ENCODE assay signal across 9 cellular contexts in the genomic region with DNA sequence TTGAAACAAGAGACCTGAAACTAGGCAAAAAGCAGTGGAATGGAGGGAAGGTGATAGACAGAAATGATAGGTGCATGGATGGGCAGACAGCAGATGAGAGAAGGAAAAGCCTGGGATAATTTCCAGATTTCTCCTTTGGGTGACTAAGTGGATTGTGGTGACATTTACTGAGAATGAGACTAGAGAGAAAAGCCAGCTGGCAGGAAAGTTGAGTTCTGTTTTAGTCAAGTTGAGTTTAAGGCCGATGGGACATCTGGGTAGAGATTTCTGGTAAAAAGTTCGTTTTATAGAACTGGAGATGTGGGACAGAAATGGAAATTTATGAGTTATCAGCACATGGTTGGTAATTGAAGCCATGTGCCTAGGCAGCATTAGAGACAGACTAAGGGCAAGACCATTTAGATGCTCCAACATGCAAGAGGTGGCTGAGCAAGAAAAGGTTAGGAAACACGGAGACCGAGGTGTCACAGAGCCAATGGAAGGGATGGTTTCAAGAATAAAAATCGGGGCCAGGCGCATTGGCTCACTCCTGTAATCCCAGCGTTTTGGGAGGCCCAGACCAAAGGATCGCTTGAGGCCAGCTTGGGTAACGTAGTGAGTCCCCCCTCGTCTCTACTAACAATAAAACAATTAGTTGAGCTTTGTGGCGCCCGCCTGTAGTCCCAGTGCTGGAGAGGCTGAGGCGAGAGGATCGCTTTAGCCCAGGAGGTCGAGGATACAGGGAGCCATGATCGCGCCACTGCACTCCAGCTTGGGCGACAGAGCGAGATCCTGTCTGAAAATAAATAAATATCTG.
A peak's percentile ranks its signal among the peaks of the same experiment; 100 is the strongest.
DNase-seq lines count a peak whose midpoint lies in the region; ATAC-seq and TF ChIP-seq lines count a peak whose summit lies in the region.
"Had no signal": no experiment of that assay in that cellular context is flagged by ENCODE, and none has a peak within 500 bp of the region (broad histone marks: within the 10 kb centered on the region; RNA-seq: fewer than 3 reads in every experiment).

No MANE protein-coding gene starts in this region.

- ATAC-seq in stimulated activated naive B cell treated with anti-CD40 and anti-IgM and Interleukin-4, amounts not matched to agents 10 μg/mL and 1 μg/mL and 100 μg/mL, for 72 hours (replicated peaks) = no peak
- ATAC-seq in GM21526 (IDR thresholded peaks at IDR 0.05; ENCODE audit: low FRiP score, unreplicated experiment) = no peak

- H3K27me3 Mint-ChIP-seq in T-helper 1 cell treated with Interleukin-12 subunit alpha and Interleukin-12 subunit beta and Interleukin-4 antibody, amounts not matched to agents 30 μg/mL and 1 μg/mL, for 36 hours (ENCODE audit: low read depth) = peaks cover 52% of the 10 kb centered on the region
- H3K27me3 Mint-ChIP-seq in stimulated activated naive B cell treated with anti-CD40 and anti-IgM and Interleukin-4, amounts not matched to agents 10 μg/mL and 1 μg/mL and 100 μg/mL, for 72 hours = peaks cover 7 to 10% of the 10 kb centered on the region in 2 donors

- peaks cover 11% of the 10 kb centered on the region for H3K4me1 Mint-ChIP-seq in T-helper 1 cell treated with Interleukin-12 subunit alpha and Interleukin-12 subunit beta and Interleukin-4 antibody, amounts not matched to agents 30 μg/mL and 1 μg/mL, for 36 hours (ENCODE audit: low read depth)
- H3K4me1 Mint-ChIP-seq in stimulated activated naive B cell treated with anti-CD40 and anti-IgM and Interleukin-4, amounts not matched to agents 10 μg/mL and 1 μg/mL and 100 μg/mL, for 72 hours = peaks cover 16 to 31% of the 10 kb centered on the region in 2 donors

- H3K36me3 Mint-ChIP-seq in T-helper 1 cell treated with Interleukin-12 subunit alpha and Interleukin-12 subunit beta and Interleukin-4 antibody, amounts not matched to agents 30 μg/mL and 1 μg/mL, for 36 hours (ENCODE audit: low read depth) = no peaks in the 10 kb centered on the region
- H3K36me3 Mint-ChIP-seq in stimulated activated naive B cell treated with anti-CD40 and anti-IgM and Interleukin-4, amounts not matched to agents 10 μg/mL and 1 μg/mL and 100 μg/mL, for 72 hours = peaks cover 6 to 13% of the 10 kb centered on the region in 2 donors

- TF ChIP-seq CTCF in WI38 (IDR thresholded peaks at IDR 0.05; ENCODE audit: low read depth, low read length) (no peak), foreskin fibroblast (IDR thresholded peaks at IDR 0.05; ENCODE audit: low read depth, low read length) (no peak)

- H3K4me3 Mint-ChIP-seq in T-helper 1 cell treated with Interleukin-12 subunit alpha and Interleukin-12 subunit beta and Interleukin-4 antibody, amounts not matched to agents 30 μg/mL and 1 μg/mL, for 36 hours = peak overlapping the region; percentile 86
- H3K4me3 Mint-ChIP-seq in stimulated activated naive B cell treated with anti-CD40 and anti-IgM and Interleukin-4, amounts not matched to agents 10 μg/mL and 1 μg/mL and 100 μg/mL, for 72 hours = peak overlapping the region; percentile 91 to 94

- no peak for DNase-seq in T-helper 1 cell
- DNase-seq in foreskin fibroblast = peak in 1 of 2 donors; percentile 53
- no peak for DNase-seq in stimulated activated naive B cell treated with anti-CD40 and anti-IgM and Interleukin-4, amounts not matched to agents 10 μg/mL and 1 μg/mL and 100 μg/mL, for 72 hours
- no peak for DNase-seq in stimulated activated CD4-positive, alpha-beta T cell treated with anti-CD3 and anti-CD28 coated beads, Interleukin-15, amount 100 ng/mL, for 24 hours
- no peak for DNase-seq in putamen (ENCODE audit: low spot score)
- DNase-seq: 8988T had no signal

- H3K4me3 ChIP-seq in WI38 (ENCODE audit: low read depth, low read length) (peak overlapping the region; percentile 70), foreskin fibroblast (ENCODE audit: low read depth in 1 of 2, low read length in 2 of 2) (peak overlapping the region; percentile 56 to 69)

- no peak overlapping the region for H3K27ac Mint-ChIP-seq in T-helper 1 cell treated with Interleukin-12 subunit alpha and Interleukin-12 subunit beta and Interleukin-4 antibody, amounts not matched to agents 30 μg/mL and 1 μg/mL, for 36 hours
- H3K27ac Mint-ChIP-seq in stimulated activated naive B cell treated with anti-CD40 and anti-IgM and Interleukin-4, amounts not matched to agents 10 μg/mL and 1 μg/mL and 100 μg/mL, for 72 hours = peak overlapping the region; percentile 95

- H3K9me3 Mint-ChIP-seq in T-helper 1 cell treated with Interleukin-12 subunit alpha and Interleukin-12 subunit beta and Interleukin-4 antibody, amounts not matched to agents 30 μg/mL and 1 μg/mL, for 36 hours = peaks cover 5% of the 10 kb centered on the region
- H3K9me3 Mint-ChIP-seq in stimulated activated naive B cell treated with anti-CD40 and anti-IgM and Interleukin-4, amounts not matched to agents 10 μg/mL and 1 μg/mL and 100 μg/mL, for 72 hours = peaks cover 4 to 7% of the 10 kb centered on the region in 2 donors
